Comparison of ENCODE assay signal across 2 cellular contexts in genomic region chr1:22793647-22794046, GRCh38.
A peak's percentile ranks its signal among the peaks of the same experiment; 100 is the strongest.
TF ChIP-seq lines count a peak whose summit lies in the region.

No MANE protein-coding gene starts in this region.

TF ChIP-seq in K562, 482 proteins besides CTCF, POLR2A, EP300 and RAD21:
- TF ChIP-seq ZNF707 (CRISPR knock-in tag; conservative IDR thresholded peaks at IDR 0.05) (no peak), RBM25 (IDR thresholded peaks at IDR 0.05; ENCODE audit: low read depth, low read length, severe bottlenecking) (peak; percentile 82), HMBOX1 (IDR thresholded peaks at IDR 0.05) (no peak), ZFP36 (IDR thresholded peaks at IDR 0.05; ENCODE audit: low read depth, low read length, partially characterized antibody) (peak; percentile 84)
TF ChIP-seq in K562: peak in this region for 2.

TF ChIP-seq in H1, 55 proteins besides CTCF, POLR2A, EP300 and RAD21:
- TF ChIP-seq NRF1 (IDR thresholded peaks at IDR 0.05; ENCODE audit: low read depth, low read length) (no peak), SAP30 (IDR thresholded peaks at IDR 0.05; ENCODE audit: insufficient read depth, insufficient replicate concordance, low read length) (no peak), ATF3 (IDR thresholded peaks at IDR 0.05; ENCODE audit: insufficient read depth, low read depth, low read length) (no peak), PHF8 (conservative IDR thresholded peaks at IDR 0.05; ENCODE audit: low read depth, low read length) (no peak), JUND (IDR thresholded peaks at IDR 0.05; ENCODE audit: low read length) (no peak), TEAD4 (IDR thresholded peaks at IDR 0.05; ENCODE audit: low read depth, low read length) (no peak), ATF2 (IDR thresholded peaks at IDR 0.05; ENCODE audit: low read length) (no peak), CHD2 (IDR thresholded peaks at IDR 0.05; ENCODE audit: low read length) (no peak), SIN3A (conservative IDR thresholded peaks at IDR 0.05 in 1 of 2, IDR thresholded peaks at IDR 0.05 in 1 of 2; ENCODE audit: low read depth in 1 of 2, low read length in 2 of 2) (no peak)
TF ChIP-seq in H1: peak in this region for 0.
